In the genomic region with DNA sequence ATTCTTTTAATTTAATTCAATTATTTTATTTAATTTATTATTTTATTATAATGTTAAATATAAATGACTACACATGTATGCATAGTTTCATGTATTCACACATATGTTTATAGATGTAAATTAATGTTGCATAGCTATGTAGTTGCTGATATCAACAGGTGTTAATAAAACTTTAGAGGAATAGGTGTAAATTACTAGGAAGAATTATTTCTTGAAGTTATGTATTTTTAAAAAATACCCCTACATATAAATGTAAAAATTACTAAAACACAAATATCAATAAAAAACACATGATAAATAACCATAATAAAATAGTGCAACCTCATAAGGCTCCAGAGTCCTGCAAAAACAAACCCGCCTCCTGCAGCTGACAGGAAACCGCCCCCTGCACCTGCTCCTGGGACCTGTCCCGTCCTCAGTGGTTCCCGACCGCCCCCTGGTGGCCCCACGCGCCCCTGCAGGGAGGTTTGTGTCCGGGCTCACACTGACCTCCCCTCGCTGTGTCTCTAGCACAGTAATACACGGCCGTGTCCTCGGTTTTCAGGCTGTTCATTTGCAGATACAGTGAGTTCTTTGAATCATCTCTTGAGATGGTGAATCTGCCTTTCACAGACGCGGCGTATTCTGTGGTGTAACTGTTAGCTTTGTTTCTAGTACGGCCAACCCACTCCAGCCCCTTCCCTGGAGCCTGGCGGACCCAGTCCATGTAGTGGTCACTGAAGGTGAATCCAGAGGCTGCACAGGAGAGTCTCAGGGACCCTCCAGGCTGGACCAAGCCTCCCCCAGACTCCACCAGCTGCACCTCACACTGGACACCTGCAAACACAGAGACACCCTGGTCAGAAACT, we compare ENCODE assay signal across 8 cellular contexts.
DNase-seq lines count a peak whose midpoint lies in the region; ATAC-seq lines count a peak whose summit lies in the region.

No MANE protein-coding gene starts in this region.

- peak; percentile 77 for ATAC-seq in activated naive CD4-positive, alpha-beta T cell treated with anti-CD3 and anti-CD28 coated beads, Interleukin-2, amount 50 U/mL, for 72 hours
- ATAC-seq in left lobe of liver = peak; percentile 87
- ATAC-seq in GM19395 (IDR thresholded peaks at IDR 0.05; ENCODE audit: unreplicated experiment) = no peak

- DNase-seq in GF-D8 (lab: John Stamatoyannopoulos, UW) (peak; percentile 6), Kasumi-1 (lab: John Stamatoyannopoulos, UW) (peak; percentile 45 to 52), SW 1271 (lab: John Stamatoyannopoulos, UW) (peak; percentile 27 to 58), left lobe of liver (ENCODE audit: low spot score) (peak; percentile 72), NCI-H2081 treated with DMSO at 0.1 percent for 48 hours (lab: John Stamatoyannopoulos, UW) (no peak)
- peak; percentile 77 to 94 for DNase-seq in activated naive CD4-positive, alpha-beta T cell treated with anti-CD3 and anti-CD28 coated beads, Interleukin-2, amount 50 U/mL, for 72 hours (ENCODE audit: low spot score in 2 of 2)
- peak; percentile 93 for DNase-seq in stimulated activated CD8-positive, alpha-beta memory T cell treated with anti-CD3 and anti-CD28 coated beads, Interleukin-4, amount 100 ng/mL, for 48 hours

- H3K36me3 Mint-ChIP-seq in activated naive CD4-positive, alpha-beta T cell treated with anti-CD3 and anti-CD28 coated beads, Interleukin-2, amount 50 U/mL, for 72 hours = no peaks in the 10 kb centered on the region

- no peak overlapping the region for H3K27ac Mint-ChIP-seq in activated naive CD4-positive, alpha-beta T cell treated with anti-CD3 and anti-CD28 coated beads, Interleukin-2, amount 50 U/mL, for 72 hours

- no peaks in the 10 kb centered on the region for H3K9me3 Mint-ChIP-seq in activated naive CD4-positive, alpha-beta T cell treated with anti-CD3 and anti-CD28 coated beads, Interleukin-2, amount 50 U/mL, for 72 hours
